Comparison of ENCODE assay signal across 8 cellular contexts in genomic region chr4:38320349-38320707, GRCh38.
DNase-seq lines count a peak whose midpoint lies in the region; ATAC-seq and TF ChIP-seq lines count a peak whose summit lies in the region.

No MANE protein-coding gene starts in this region.

- H3K27ac Mint-ChIP-seq in activated T-cell treated with anti-CD3 and anti-CD28 coated beads, Interleukin-2, amount 50 U/mL, for 72 hours: peak overlapping the region; percentile 55
- peak overlapping the region; percentile 87 to 98 (median 94) for H3K27ac Mint-ChIP-seq in naive thymus-derived CD4-positive, alpha-beta T cell

- no peak for DNase-seq in activated T-cell treated with anti-CD3 and anti-CD28 coated beads, Interleukin-2, amount 50 U/mL, for 72 hours
- DNase-seq in activated T-cell treated with anti-CD3 and anti-CD28 coated beads for 4 hours (no peak), adrenal gland (no peak), thyroid gland (peak; percentile 51 to 54), left colon (no peak), NCI-H2029 (lab: John Stamatoyannopoulos, UW) (no peak), DMS114 treated with DMSO at 0.1 percent for 48 hours (lab: John Stamatoyannopoulos, UW; ENCODE audit: unreplicated experiment) (no peak)
- no peak for DNase-seq in naive thymus-derived CD4-positive, alpha-beta T cell

- TF ChIP-seq POLR2A in adrenal gland (IDR thresholded peaks at IDR 0.05) (no peak), thyroid gland (IDR thresholded peaks at IDR 0.05) (no peak)

- H3K9me3 Mint-ChIP-seq in activated T-cell treated with anti-CD3 and anti-CD28 coated beads, Interleukin-2, amount 50 U/mL, for 72 hours: peaks cover 0 to 3% of the 10 kb centered on the region in 2 donors
- H3K9me3 Mint-ChIP-seq in naive thymus-derived CD4-positive, alpha-beta T cell: peaks cover 0 to 5% (median 0%) of the 10 kb centered on the region in 11 donors

- peaks cover 68% of the 10 kb centered on the region for H3K4me1 Mint-ChIP-seq in activated T-cell treated with anti-CD3 and anti-CD28 coated beads, Interleukin-2, amount 50 U/mL, for 72 hours (ENCODE audit: low read depth)
- H3K4me1 Mint-ChIP-seq in naive thymus-derived CD4-positive, alpha-beta T cell: peaks cover 33 to 79% (median 70%) of the 10 kb centered on the region in 7 donors

- H3K4me1 ChIP-seq in adrenal gland (replicated peaks in 1 of 2): peaks cover 10 to 25% of the 10 kb centered on the region in 2 donors
- H3K4me1 ChIP-seq in naive thymus-derived CD4-positive, alpha-beta T cell (ENCODE audit: control insufficient read depth in 2 of 2, insufficient read depth in 2 of 2, low read length in 2 of 2): peaks cover 19 to 39% of the 10 kb centered on the region in 2 donors
- H3K4me1 ChIP-seq in thyroid gland: peaks cover 19 to 29% of the 10 kb centered on the region in 2 donors

- H3K27ac ChIP-seq in adrenal gland (peak overlapping the region in 3 of 5 donors; percentile 27 to 82 (median 80)), thyroid gland (peak overlapping the region; percentile 47 to 90 (median 55))
- peak overlapping the region; percentile 68 for H3K27ac ChIP-seq in naive thymus-derived CD4-positive, alpha-beta T cell (ENCODE audit: low read depth, low read length)

- CTCF ChIA-PET in naive thymus-derived CD4-positive, alpha-beta T cell (lab: Charles Lee): interaction anchor here (0.6 to 3.6 kb wide), 19 partner anchors 10 to 411 kb away, joined by 3 to 68 read pairs (median 4); no protein-coding TSS in a partner anchor

- H3K27me3 Mint-ChIP-seq in activated T-cell treated with anti-CD3 and anti-CD28 coated beads, Interleukin-2, amount 50 U/mL, for 72 hours (ENCODE audit: low read depth): peaks cover 12% of the 10 kb centered on the region
- H3K27me3 Mint-ChIP-seq in naive thymus-derived CD4-positive, alpha-beta T cell: peaks cover 0 to 5% (median 0%) of the 10 kb centered on the region in 5 donors

- H3K27me3 ChIP-seq in adrenal gland (no peaks in the 10 kb centered on the region), thyroid gland (no peaks in the 10 kb centered on the region)
- H3K27me3 ChIP-seq in naive thymus-derived CD4-positive, alpha-beta T cell (ENCODE audit: control insufficient read depth in 2 of 2, insufficient read depth in 2 of 2, low read length in 2 of 2): no peaks in the 10 kb centered on the region

- POLR2A ChIA-PET in naive thymus-derived CD4-positive, alpha-beta T cell (lab: Charles Lee): interaction anchor here (1.5 to 6.3 kb wide), 10 partner anchors 9 to 362 kb away, joined by 4 to 59 read pairs (median 14); no protein-coding TSS in a partner anchor

- ATAC-seq in activated T-cell treated with anti-CD3 and anti-CD28 coated beads, Interleukin-2, amount 50 U/mL, for 72 hours (replicated peaks in 1 of 2): no peak
- no peak for ATAC-seq in naive thymus-derived CD4-positive, alpha-beta T cell
- ATAC-seq in left colon: no peak

- H3K4me3 Mint-ChIP-seq in activated T-cell treated with anti-CD3 and anti-CD28 coated beads, Interleukin-2, amount 50 U/mL, for 72 hours: peak overlapping the region; percentile 82 to 93
- H3K4me3 Mint-ChIP-seq in naive thymus-derived CD4-positive, alpha-beta T cell: peak overlapping the region in 7 of 10 donors; percentile 85 to 95 (median 90)

- no peaks in the 10 kb centered on the region for H3K9me3 ChIP-seq in adrenal gland (replicated peaks in 1 of 3)
- no peaks in the 10 kb centered on the region for H3K9me3 ChIP-seq in naive thymus-derived CD4-positive, alpha-beta T cell (ENCODE audit: control insufficient read depth in 2 of 3, low read length in 3 of 3)
- no peaks in the 10 kb centered on the region for H3K9me3 ChIP-seq in thyroid gland

- peaks cover 0 to 2% of the 10 kb centered on the region in 2 donors for H3K36me3 Mint-ChIP-seq in activated T-cell treated with anti-CD3 and anti-CD28 coated beads, Interleukin-2, amount 50 U/mL, for 72 hours (ENCODE audit: insufficient read depth in 2 of 2)
- H3K36me3 Mint-ChIP-seq in naive thymus-derived CD4-positive, alpha-beta T cell: peaks cover 0 to 2% (median 0%) of the 10 kb centered on the region in 5 donors

- TF ChIP-seq CTCF in adrenal gland (IDR thresholded peaks at IDR 0.05): no peak
- no peak for TF ChIP-seq CTCF in thyroid gland (IDR thresholded peaks at IDR 0.05)

- no peaks in the 10 kb centered on the region for H3K36me3 ChIP-seq in adrenal gland (replicated peaks in 1 of 2)
- no peaks in the 10 kb centered on the region for H3K36me3 ChIP-seq in naive thymus-derived CD4-positive, alpha-beta T cell (ENCODE audit: control insufficient read depth in 2 of 3, insufficient read depth in 3 of 3, low read length in 3 of 3)
- H3K36me3 ChIP-seq in thyroid gland: no peaks in the 10 kb centered on the region

- no peak overlapping the region for H3K4me3 ChIP-seq in adrenal gland
- H3K4me3 ChIP-seq in naive thymus-derived CD4-positive, alpha-beta T cell (ENCODE audit: low read length): no peak overlapping the region
- H3K4me3 ChIP-seq in thyroid gland (replicated peaks in 1 of 3): no peak overlapping the region

- WGBS in adrenal gland, 4 donors: 77 to 95% (median 84%) methylated on average over 5 of the region's 5 CpGs
- WGBS in thyroid gland, 2 donors: 58 to 68% methylated on average over 5 of the region's 5 CpGs

- intact Hi-C loops in adrenal gland (cut with DNase I): loop anchor here in 1 of 2 donors (5.0 kb wide), 1 partner anchor 357 kb away; no protein-coding TSS in a partner anchor
- intact Hi-C loops in naive thymus-derived CD4-positive, alpha-beta T cell (cut with micrococcal nuclease): loop anchor here in 1 of 2 donors (1.0 kb wide), 3 partner anchors 9 to 280 kb away; no protein-coding TSS in a partner anchor
- intact Hi-C loops in thyroid gland (cut with DNase I): loop anchor here (5.0 to 10.0 kb wide), 6 partner anchors 64 to 414 kb away; no protein-coding TSS in a partner anchor
- intact Hi-C loops in left colon (cut with DNase I, micrococcal nuclease): loop anchor here in 1 of 2 donors (10.0 kb wide), 1 partner anchor 354 kb away; no protein-coding TSS in a partner anchor

Comparison
In these comparisons a context has a peak if more than half of its experiments do, and no peak if none do; other contexts are left out.
1. DNase-seq: peak in thyroid gland (2 of 2); none in activated T-cell treated with anti-CD3 and anti-CD28 coated beads, Interleukin-2, amount 50 U/mL, for 72 hours (0 of 2), activated T-cell treated with anti-CD3 and anti-CD28 coated beads for 4 hours (single experiment), adrenal gland (0 of 7), naive thymus-derived CD4-positive, alpha-beta T cell (0 of 9), left colon (0 of 2), NCI-H2029 (single experiment) and DMS114 treated with DMSO at 0.1 percent for 48 hours (single experiment).
2. Peak in every context shown above with its lines, with median percentiles within 50 percentile points of each other: H3K27ac ChIP-seq.